14 cellular contexts compared by ENCODE assay signal in genomic region chr15:20591936-20592335, GRCh38. TPM values are rescaled to one million over a fixed set of nuclear protein-coding genes. Genes with fewer than 3 reads are reported as not detected.
A peak's percentile ranks its signal among the peaks of the same experiment; 100 is the strongest.
DNase-seq lines count a peak whose midpoint lies in the region; ATAC-seq and TF ChIP-seq lines count a peak whose summit lies in the region.
"Not testable (repeated sequence)": the region's sequence is repeated elsewhere in the genome, so short reads cannot be mapped to it uniquely, and the experiment has no call there.
"Had no signal": no experiment of that assay in that cellular context is flagged by ENCODE, and none has a peak within 500 bp of the region (broad histone marks: within the 10 kb centered on the region; RNA-seq: fewer than 3 reads in every experiment).

No MANE protein-coding gene starts in this region.

- intact Hi-C loops in Panc1 (cut with micrococcal nuclease; ENCODE audit: unreplicated experiment); Right ventricle myocardium superior (cut with DNase I); spleen (cut with DNase I; ENCODE audit: low total_unique reads); upper lobe of right lung (cut with DNase I): not testable (repeated sequence)

- H3K9me3 ChIP-seq in Panc1 (ENCODE audit: control insufficient read depth, insufficient read depth, low read depth, low read length); spleen; upper lobe of right lung: not testable (repeated sequence)

- WGBS in spleen, 5 donors: 93 to 94% (median 93%) methylated on average over 2 to 5 of the region's 6 CpGs; no CpG with 5 or more reads in 2 of the 5 donors

- not testable (repeated sequence) for H3K4me1 ChIP-seq in Panc1 (ENCODE audit: control insufficient read depth, insufficient read depth, low read length); spleen; upper lobe of right lung

- in situ Hi-C loops in Panc1 (cut with HindIII; ENCODE audit: low pct_unique_long_range_greater_than_20kb, low sequenced_read_pairs): not testable (repeated sequence)

- CTCF ChIA-PET in Panc1 (lab: Charles Lee): not testable (repeated sequence)

- POLR2A ChIA-PET in Panc1 (lab: Charles Lee): not testable (repeated sequence)

- not testable (repeated sequence) for BruUV-seq in Panc1 (replicated peaks; lab: Mats Ljungman, UMichigan)

- H3K36me3 ChIP-seq in Panc1 (ENCODE audit: control insufficient read depth, insufficient read depth, low read length); spleen; upper lobe of right lung: not testable (repeated sequence)

- not testable (repeated sequence) for H3K4me3 ChIP-seq in Panc1 (ENCODE audit: low read depth in 2 of 2, low read length in 2 of 2); spleen; upper lobe of right lung

- not testable (repeated sequence) for TF ChIP-seq POLR2A in spleen (IDR thresholded peaks at IDR 0.05)

- not testable (repeated sequence) for H3K27me3 ChIP-seq in Panc1 (ENCODE audit: control insufficient read depth, insufficient read depth, low read length); spleen (replicated peaks in 1 of 7); upper lobe of right lung

- DNase-seq in Panc1 (ENCODE audit: low read depth, low spot score); left lobe of liver (ENCODE audit: low spot score); upper lobe of right lung: not testable (repeated sequence)
- peak; percentile 21 for DNase-seq in Right ventricle myocardium superior
- peak; percentile 69 for DNase-seq in mesenteric fat pad (ENCODE audit: low spot score)
- peak; percentile 54 for DNase-seq in spleen

- TF ChIP-seq CTCF in Panc1 (IDR thresholded peaks at IDR 0.05); spleen (IDR thresholded peaks at IDR 0.05 in 8 of 11, conservative IDR thresholded peaks at IDR 0.05 in 3 of 11); upper lobe of right lung (IDR thresholded peaks at IDR 0.05): not testable (repeated sequence)

- ATAC-seq in Panc1 (0 out of 2 replicates have a peak, but pooled peaks have one; percentile 27), left lobe of liver (peak; percentile 11), upper lobe of right lung (peak; percentile 3)
- ATAC-seq in Right ventricle myocardium superior (ENCODE audit: poor library complexity): not testable (repeated sequence)

- not testable (repeated sequence) for H3K27ac ChIP-seq in Panc1 (ENCODE audit: low read length); spleen; upper lobe of right lung

RNA-seq across cellular contexts. Expression of gene GOLGA6L6, which starts 50.3 kb away (rescaled TPM):
- total RNA-seq in Panc1 (2021; ENCODE audit: unreplicated experiment) (not detected), Right ventricle myocardium superior (not detected), left lobe of liver (not detected), mesenteric fat pad (not detected), spleen (not detected), upper lobe of right lung (not detected)
- not detected for polyA plus RNA-seq in Panc1 (2012; ENCODE audit: insufficient read length)
- polyA plus RNA-seq in spleen: under 1 TPM in 1 of 3 donors, not detected in 2; 0.02 TPM
- total RNA-seq: Calu3; CD4-positive, alpha-beta memory T cell; Daoy; G401; GM23338; H4; H9 had no signal
- polyA plus RNA-seq: A549; CD4-positive, alpha-beta memory T cell; GM23338 had no signal
